24 cellular contexts compared by ENCODE assay signal in the genomic region with DNA sequence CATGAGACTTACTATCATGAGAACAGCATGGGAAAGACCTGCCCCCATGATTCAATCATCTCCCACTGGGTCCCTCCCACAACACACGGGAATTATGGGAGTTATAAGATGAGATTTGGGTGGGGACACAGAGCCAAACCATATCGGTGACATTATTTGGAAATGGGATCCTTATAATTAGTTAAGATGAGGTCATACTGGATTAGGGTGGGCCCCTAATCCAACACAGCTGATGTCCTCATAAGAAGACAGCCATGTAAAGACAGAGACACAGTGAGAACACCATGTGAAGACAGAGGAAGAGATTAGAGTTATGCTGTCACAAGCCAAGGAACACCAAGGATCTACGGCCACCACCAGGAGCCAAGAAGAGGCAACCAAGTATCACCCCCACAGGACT.
"Had no signal": no experiment of that assay in that cellular context is flagged by ENCODE, and none has a peak within 500 bp of the region (broad histone marks: within the 10 kb centered on the region; RNA-seq: fewer than 3 reads in every experiment).

No MANE protein-coding gene starts in this region.

- H3K27me3 ChIP-seq: brain microvascular endothelial cell, esophagus muscularis mucosa, gastroesophageal sphincter had no signal

- H3K27ac ChIP-seq: brain microvascular endothelial cell, coronary artery, esophagus muscularis mucosa, gastroesophageal sphincter, WERI-Rb-1 had no signal

- H3K4me3 ChIP-seq: coronary artery, esophagus muscularis mucosa, gastroesophageal sphincter had no signal

- H3K9me3 ChIP-seq: esophagus muscularis mucosa, gastroesophageal sphincter had no signal

- DNase-seq: activated B cell treated with CpG ODN at 0.5 μM for 24 hours; activated CD4-positive, alpha-beta T cell treated with anti-CD3 and anti-CD28 coated beads for 48 hours; activated CD4-positive, alpha-beta T cell treated with anti-CD3 and anti-CD28 coated beads, Interleukin-2, amount 50 U/mL, for 1 hour; activated CD4-positive, alpha-beta T cell treated with anti-CD3 and anti-CD28 coated beads, Interleukin-2, amount 50 U/mL, for 48 hours; activated CD8-positive, alpha-beta memory T cell treated with anti-CD3 and anti-CD28 coated beads for 24 hours; activated CD8-positive, alpha-beta T cell treated with anti-CD3 and anti-CD28 coated beads for 36 hours; activated effector memory CD4-positive, alpha-beta T cell treated with Interleukin-2 at 50 U/mL for 16 hours; activated gamma-delta T cell treated with Interleukin-2 at 50 U/mL for 16 hours; activated naive CD4-positive, alpha-beta T cell treated with anti-CD3 and anti-CD28 coated beads, Interleukin-2, amount 50 U/mL, for 16 hours; activated naive CD4-positive, alpha-beta T cell treated with Interleukin-2 at 50 U/mL for 16 hours; activated T-cell treated with anti-CD3 and anti-CD28 coated beads, Interleukin-2, amount 50 U/mL, for 4 hours; amniotic stem cell; dermis blood vessel endothelial cell; effector CD4-positive, alpha-beta T cell; effector memory CD8-positive, alpha-beta T cell; T-helper 1 cell; T-helper 17 cell; T1000; WERI-Rb-1 had no signal

- ATAC-seq: activated CD4-positive, CD25-positive, alpha-beta regulatory T cell treated with anti-CD3 and anti-CD28 coated beads, Interleukin-2, amount 50 U/mL, for 24 hours; activated CD8-positive, alpha-beta T cell treated with anti-CD3 and anti-CD28 coated beads for 36 hours; activated T-cell treated with anti-CD3 and anti-CD28 coated beads, Interleukin-2, amount 50 U/mL, for 4 hours; effector memory CD8-positive, alpha-beta T cell; gastroesophageal sphincter; T-helper 17 cell had no signal

- H3K36me3 ChIP-seq: brain microvascular endothelial cell, esophagus muscularis mucosa, gastroesophageal sphincter, WERI-Rb-1 had no signal
